ENCODE assay signal across 14 cellular contexts in genomic region chr10:35172574-35172973, GRCh38. TPM values are rescaled to one million over a fixed set of nuclear protein-coding genes. Genes with fewer than 3 reads are reported as not detected.
A peak's percentile ranks its signal among the peaks of the same experiment; 100 is the strongest.
DNase-seq lines count a peak whose midpoint lies in the region; ATAC-seq and TF ChIP-seq lines count a peak whose summit lies in the region.
"Had no signal": no experiment of that assay in that cellular context is flagged by ENCODE, and none has a peak within 500 bp of the region (broad histone marks: within the 10 kb centered on the region; RNA-seq: fewer than 3 reads in every experiment).

No MANE protein-coding gene starts in this region.

- CTCF ChIA-PET in activated CD8-positive, alpha-beta T cell treated with anti-CD3 and anti-CD28 coated beads for 36 hours (lab: Charles Lee) = interaction anchor here (2.2 kb wide), 1 partner anchor 23 kb away, joined by 8 read pairs; no protein-coding TSS in a partner anchor

- no peaks in the 10 kb centered on the region for H3K36me3 ChIP-seq in H7 (replicated peaks; ENCODE audit: control insufficient read depth, insufficient read depth, low read length)
- H3K36me3 ChIP-seq: SJCRH30 had no signal

- H3K27ac Mint-ChIP-seq in activated CD8-positive, alpha-beta T cell treated with anti-CD3 and anti-CD28 coated beads for 36 hours = no peak overlapping the region

- TF ChIP-seq CTCF in activated CD8-positive, alpha-beta T cell treated with anti-CD3 and anti-CD28 coated beads for 36 hours (IDR thresholded peaks at IDR 0.05) = no peak

- DNase-seq in AG20443 (ENCODE audit: low spot score) (peak; percentile 32), fibroblast of the conjunctiva (ENCODE audit: low read depth) (peak; percentile 49), pulmonary artery endothelial cell (ENCODE audit: low read depth, low spot score) (peak; percentile 88), erythroblast (lab: John Stamatoyannopoulos, UW) (no peak), H7 (no peak)
- DNase-seq in activated CD8-positive, alpha-beta T cell treated with anti-CD3 and anti-CD28 coated beads for 36 hours = no peak
- DNase-seq: aorta; effector memory CD4-positive, alpha-beta T cell; naive thymus-derived CD8-positive, alpha-beta T cell; SJCRH30; stimulated activated naive CD4-positive, alpha-beta T cell had no signal

- no peak for ATAC-seq in activated CD8-positive, alpha-beta T cell treated with anti-CD3 and anti-CD28 coated beads for 36 hours
- no peak for ATAC-seq in HG02588 (IDR thresholded peaks at IDR 0.05; ENCODE audit: unreplicated experiment)
- ATAC-seq: naive thymus-derived CD8-positive, alpha-beta T cell had no signal

- H3K27me3 ChIP-seq in H7 (ENCODE audit: control insufficient read depth, insufficient read depth, low read length) = no peaks in the 10 kb centered on the region
- H3K27me3 ChIP-seq: hepatocyte, SJCRH30 had no signal

- no peak overlapping the region for H3K4me3 ChIP-seq in H7 (ENCODE audit: insufficient read depth, low read depth, low read length)
- H3K4me3 ChIP-seq: hepatocyte, SJCRH30 had no signal

- POLR2A ChIA-PET in activated CD8-positive, alpha-beta T cell treated with anti-CD3 and anti-CD28 coated beads for 36 hours (lab: Charles Lee) = interaction anchor here (0.6 kb wide), 1 partner anchor 603 kb away, joined by 3 read pairs; no protein-coding TSS in a partner anchor

- H3K36me3 Mint-ChIP-seq in activated CD8-positive, alpha-beta T cell treated with anti-CD3 and anti-CD28 coated beads for 36 hours (ENCODE audit: low read depth) = peaks cover 8% of the 10 kb centered on the region

- peaks cover 5% of the 10 kb centered on the region for H3K4me1 Mint-ChIP-seq in activated CD8-positive, alpha-beta T cell treated with anti-CD3 and anti-CD28 coated beads for 36 hours (ENCODE audit: low read depth)
- H3K4me1 Mint-ChIP-seq: naive thymus-derived CD8-positive, alpha-beta T cell had no signal

- no peaks in the 10 kb centered on the region for H3K27me3 Mint-ChIP-seq in activated CD8-positive, alpha-beta T cell treated with anti-CD3 and anti-CD28 coated beads for 36 hours
- H3K27me3 Mint-ChIP-seq: naive thymus-derived CD8-positive, alpha-beta T cell had no signal

- no peak for TF ChIP-seq POLR2A in erythroblast (IDR thresholded peaks at IDR 0.05; ENCODE audit: low read length)

- H3K27ac ChIP-seq in angular gyrus (ENCODE audit: low read depth, low read length) = peak overlapping the region; percentile 44
- H3K27ac ChIP-seq: hepatocyte, SJCRH30 had no signal

- no peak overlapping the region for H3K4me3 Mint-ChIP-seq in activated CD8-positive, alpha-beta T cell treated with anti-CD3 and anti-CD28 coated beads for 36 hours
- H3K4me3 Mint-ChIP-seq: naive thymus-derived CD8-positive, alpha-beta T cell had no signal

- H3K9me3 Mint-ChIP-seq in activated CD8-positive, alpha-beta T cell treated with anti-CD3 and anti-CD28 coated beads for 36 hours = peaks cover 6% of the 10 kb centered on the region

- intact Hi-C loops in activated CD8-positive, alpha-beta T cell treated with anti-CD3 and anti-CD28 coated beads for 36 hours (cut with micrococcal nuclease) = no loop called here

RNA-seq across cellular contexts. Expression of gene CREM, which starts 45.9 kb away (rescaled TPM):
- 43.8 and 56.1 TPM in 2 replicates for total RNA-seq in pulmonary artery endothelial cell
- 100 to 1,000 TPM; 121 to 131 TPM for total RNA-seq in activated CD8-positive, alpha-beta T cell treated with anti-CD3 and anti-CD28 coated beads for 36 hours
- total RNA-seq in H7 (2014; rRNA removed; shearing (Covaris generic)) = 31.8 and 36.0 TPM in 2 replicates

Comparison
In these comparisons a context has a peak if more than half of its experiments do, and no peak if none do; other contexts are left out.
1. DNase-seq: peak in AG20443 (single experiment), fibroblast of the conjunctiva (single experiment) and pulmonary artery endothelial cell (single experiment); none in erythroblast (0 of 2), activated CD8-positive, alpha-beta T cell treated with anti-CD3 and anti-CD28 coated beads for 36 hours (single experiment) and H7 (single experiment).